23 cellular contexts compared by ENCODE assay signal in the genomic region with DNA sequence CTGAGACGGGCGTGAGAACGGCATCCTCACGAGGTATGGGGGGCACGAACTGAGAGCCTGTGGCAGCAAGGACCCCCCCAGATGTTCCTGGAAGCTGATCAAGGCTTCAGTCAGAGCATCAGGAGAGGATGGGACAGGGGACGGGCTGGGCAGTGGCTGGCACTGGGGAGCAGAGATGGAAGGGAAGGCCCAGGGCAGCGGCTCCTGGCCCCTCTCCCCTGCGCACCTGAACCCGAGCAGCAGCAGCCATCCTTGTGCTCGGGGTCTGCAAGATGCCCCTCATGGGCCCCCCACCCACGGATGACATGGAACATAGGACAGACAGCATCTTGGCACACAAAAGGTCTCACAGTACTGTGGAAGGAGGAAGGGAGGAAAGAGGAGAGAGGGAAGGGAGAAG. TPM values are rescaled to one million over a fixed set of nuclear protein-coding genes. Genes with fewer than 3 reads are reported as not detected.
DNase-seq lines count a peak whose midpoint lies in the region; ATAC-seq, FAIRE-seq and TF ChIP-seq lines count a peak whose summit lies in the region.
"Had no signal": no experiment of that assay in that cellular context is flagged by ENCODE, and none has a peak within 500 bp of the region (broad histone marks: within the 10 kb centered on the region; RNA-seq: fewer than 3 reads in every experiment).

No MANE protein-coding gene starts in this region.

- H3K27me3 Mint-ChIP-seq in nephron progenitor cell (ENCODE audit: low read depth, poor library complexity): no peaks in the 10 kb centered on the region

- H3K27me3 ChIP-seq in sigmoid colon: no peaks in the 10 kb centered on the region
- H3K27me3 ChIP-seq: BLaER1 treated with 17β-estradiol and CSF1 and Interleukin-3, amounts not matched to agents 10 nM and 100 nM; SJCRH30 had no signal

- no peak for TF ChIP-seq POLR2A in sigmoid colon (IDR thresholded peaks at IDR 0.05)

- no peak overlapping the region for H3K4me3 Mint-ChIP-seq in nephron progenitor cell
- H3K4me3 Mint-ChIP-seq in stimulated activated effector memory CD8-positive, alpha-beta T cell treated with anti-CD3 and anti-CD28 coated beads, Interleukin-12 subunit alpha, Interleukin-12 subunit beta, amount 100 ng/mL, for 72 hours: no peak overlapping the region

- ATAC-seq in activated naive CD4-positive, alpha-beta T cell treated with anti-CD3 and anti-CD28 coated beads, Interleukin-2, amount 50 U/mL, for 72 hours: no peak
- ATAC-seq in stimulated activated effector memory CD8-positive, alpha-beta T cell treated with anti-CD3 and anti-CD28 coated beads, Interleukin-12 subunit alpha, Interleukin-12 subunit beta, amount 100 ng/mL, for 72 hours: no peak
- ATAC-seq: HepG2 had no signal

- TF ChIP-seq CTCF in nephron progenitor cell (IDR thresholded peaks at IDR 0.05) (no peak), sigmoid colon (IDR thresholded peaks at IDR 0.05) (no peak)

- WGBS in sigmoid colon, 2 donors: 89 to 94% methylated on average over 11 of the region's 11 CpGs

- H3K9me3 ChIP-seq in sigmoid colon: no peaks in the 10 kb centered on the region
- H3K9me3 ChIP-seq: BLaER1 treated with 17β-estradiol and CSF1 and Interleukin-3, amounts not matched to agents 10 nM and 100 nM; SJCRH30 had no signal

- H3K36me3 ChIP-seq in sigmoid colon: peaks cover 56 to 95% (median 63%) of the 10 kb centered on the region in 4 donors

- no peak for FAIRE-seq in urothelium cell line (lab: Jason Lieb, UNC)
- FAIRE-seq: G401.6, GM12892, HepG2 had no signal

- TF ChIP-seq EP300 in sigmoid colon (IDR thresholded peaks at IDR 0.05): no peak

- H3K27ac ChIP-seq in angular gyrus (ENCODE audit: low read depth, low read length) (peak overlapping the region; percentile 14), sigmoid colon (no peak overlapping the region)
- H3K27ac ChIP-seq: 22Rv1; BLaER1 treated with 17β-estradiol and CSF1 and Interleukin-3, amounts not matched to agents 10 nM and 100 nM; PC-9; SJCRH30 had no signal

- H3K36me3 Mint-ChIP-seq in activated naive CD4-positive, alpha-beta T cell treated with anti-CD3 and anti-CD28 coated beads, Interleukin-2, amount 50 U/mL, for 72 hours: no peaks in the 10 kb centered on the region
- H3K36me3 Mint-ChIP-seq in nephron progenitor cell (ENCODE audit: low read depth): peaks cover 26% of the 10 kb centered on the region
- H3K36me3 Mint-ChIP-seq in stimulated activated effector memory CD8-positive, alpha-beta T cell treated with anti-CD3 and anti-CD28 coated beads, Interleukin-12 subunit alpha, Interleukin-12 subunit beta, amount 100 ng/mL, for 72 hours: peaks cover 71% of the 10 kb centered on the region

- DNase-seq in activated naive CD4-positive, alpha-beta T cell treated with anti-CD3 and anti-CD28 coated beads, Interleukin-2, amount 50 U/mL, for 72 hours (ENCODE audit: low spot score in 2 of 2): no peak
- no peak for DNase-seq in activated naive CD4-positive, alpha-beta T cell treated with Interleukin-2 at 50 U/mL for 16 hours
- no peak for DNase-seq in nephron progenitor cell
- no peak for DNase-seq in stimulated activated effector memory CD8-positive, alpha-beta T cell treated with anti-CD3 and anti-CD28 coated beads, Interleukin-12 subunit alpha, Interleukin-12 subunit beta, amount 100 ng/mL, for 72 hours (ENCODE audit: low spot score in 2 of 2)
- DNase-seq in HT-29 (ENCODE audit: low spot score): no peak
- no peak for DNase-seq in sigmoid colon
- no peak for DNase-seq in urothelium cell line (ENCODE audit: low spot score)
- DNase-seq: GOT3, HCEC 1CT, KG1, NCI-H1105, NCI-H2029 treated with DMSO at 0.1 percent for 48 hours, NCI-H226, NCI-H510A treated with DMSO at 0.1 percent for 48 hours, NCI-H748 treated with DMSO at 0.1 percent for 48 hours, PC-9 had no signal

- H3K27ac Mint-ChIP-seq in activated naive CD4-positive, alpha-beta T cell treated with anti-CD3 and anti-CD28 coated beads, Interleukin-2, amount 50 U/mL, for 72 hours: peak overlapping the region; percentile 38 to 85
- peak overlapping the region; percentile 9 for H3K27ac Mint-ChIP-seq in nephron progenitor cell
- H3K27ac Mint-ChIP-seq in stimulated activated effector memory CD8-positive, alpha-beta T cell treated with anti-CD3 and anti-CD28 coated beads, Interleukin-12 subunit alpha, Interleukin-12 subunit beta, amount 100 ng/mL, for 72 hours: peak overlapping the region; percentile 46

- intact Hi-C loops in sigmoid colon (cut with DNase I): no loop called here

- no peak overlapping the region for H3K4me3 ChIP-seq in sigmoid colon
- H3K4me3 ChIP-seq: BLaER1 treated with 17β-estradiol and CSF1 and Interleukin-3, amounts not matched to agents 10 nM and 100 nM; PC-9; SJCRH30 had no signal

- H3K4me1 Mint-ChIP-seq in nephron progenitor cell: peaks cover 19% of the 10 kb centered on the region
- peaks cover 10% of the 10 kb centered on the region for H3K4me1 Mint-ChIP-seq in stimulated activated effector memory CD8-positive, alpha-beta T cell treated with anti-CD3 and anti-CD28 coated beads, Interleukin-12 subunit alpha, Interleukin-12 subunit beta, amount 100 ng/mL, for 72 hours

- no peaks in the 10 kb centered on the region for H3K9me3 Mint-ChIP-seq in activated naive CD4-positive, alpha-beta T cell treated with anti-CD3 and anti-CD28 coated beads, Interleukin-2, amount 50 U/mL, for 72 hours
- H3K9me3 Mint-ChIP-seq in nephron progenitor cell: no peaks in the 10 kb centered on the region
- no peaks in the 10 kb centered on the region for H3K9me3 Mint-ChIP-seq in stimulated activated effector memory CD8-positive, alpha-beta T cell treated with anti-CD3 and anti-CD28 coated beads, Interleukin-12 subunit alpha, Interleukin-12 subunit beta, amount 100 ng/mL, for 72 hours

- no peaks in the 10 kb centered on the region for H3K4me1 ChIP-seq in sigmoid colon

RNA-seq across cellular contexts. Expression of a gene that starts 51.3 kb away (rescaled TPM):
- 10 to 100 TPM; 62.2 to 84.4 TPM for total RNA-seq in activated naive CD4-positive, alpha-beta T cell treated with anti-CD3 and anti-CD28 coated beads, Interleukin-2, amount 50 U/mL, for 72 hours
- 86.5 and 89.3 TPM in 2 replicates for total RNA-seq in HT-29 (2014; rRNA removed; shearing (Covaris generic))
- total RNA-seq in sigmoid colon: 10 to 100 TPM; 43.8 to 57.6 (median 56.0) TPM
- 10 to 100 TPM; 13.2 to 42.4 (median 16.2) TPM for polyA plus RNA-seq in sigmoid colon

Comparison
In these comparisons a context has a peak if more than half of its experiments do, and no peak if none do; other contexts are left out.
1. H3K27ac Mint-ChIP-seq: peak in every context shown above with its lines; median percentile 62 in activated naive CD4-positive, alpha-beta T cell treated with anti-CD3 and anti-CD28 coated beads, Interleukin-2, amount 50 U/mL, for 72 hours; 46 in stimulated activated effector memory CD8-positive, alpha-beta T cell treated with anti-CD3 and anti-CD28 coated beads, Interleukin-12 subunit alpha, Interleukin-12 subunit beta, amount 100 ng/mL, for 72 hours; 9 in nephron progenitor cell.